ENCODE assay signal across 1 cellular context in the genomic region with DNA sequence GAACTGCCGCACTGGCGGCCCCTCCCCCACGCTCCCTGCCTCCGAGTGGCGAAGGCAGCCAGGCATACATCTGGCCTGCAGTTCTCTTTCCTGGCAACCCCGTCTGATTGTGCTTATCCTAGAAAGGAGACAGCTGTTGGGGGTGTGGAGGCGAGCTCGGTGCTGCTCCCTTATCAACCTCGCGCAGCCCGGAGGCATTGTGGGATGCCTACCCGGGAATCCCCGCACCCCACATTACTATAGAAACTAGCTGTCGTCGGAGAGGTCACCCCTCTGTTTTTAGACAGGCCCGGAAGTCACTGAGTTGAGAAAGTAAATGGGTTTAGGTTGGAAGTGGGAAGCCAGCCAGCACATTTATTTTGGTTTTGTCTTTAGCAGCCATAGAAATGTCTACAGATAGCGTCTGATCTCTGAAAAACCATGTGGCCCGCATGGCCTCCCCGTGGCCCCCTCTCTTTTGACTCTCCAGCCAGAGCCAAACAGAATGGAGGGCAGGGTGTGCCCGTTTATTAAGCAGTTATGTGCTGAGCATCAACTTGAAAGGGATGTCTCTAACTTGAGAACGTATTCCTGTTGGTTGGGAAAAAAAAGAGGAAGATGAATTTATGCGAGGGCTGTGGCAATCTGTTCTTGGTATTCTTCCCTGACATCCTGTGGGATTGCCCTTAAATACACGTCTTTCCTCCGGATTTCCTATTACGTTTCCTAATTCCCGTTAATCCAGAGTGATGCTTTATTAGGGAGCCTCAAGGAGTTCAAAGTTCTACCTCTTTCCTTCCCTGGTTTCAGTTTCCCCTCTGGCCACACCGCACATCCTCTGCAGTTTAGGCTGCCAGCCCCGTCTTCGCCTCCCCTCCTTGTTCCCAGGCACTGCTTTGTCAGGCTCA.
A peak's percentile ranks its signal among the peaks of the same experiment; 100 is the strongest.
TF ChIP-seq lines count a peak whose summit lies in the region.

No MANE protein-coding gene starts in this region.

TF ChIP-seq in K562, 482 proteins besides CTCF, POLR2A, EP300 and RAD21 (continues in another document):
- TF ChIP-seq, protein P1, sequence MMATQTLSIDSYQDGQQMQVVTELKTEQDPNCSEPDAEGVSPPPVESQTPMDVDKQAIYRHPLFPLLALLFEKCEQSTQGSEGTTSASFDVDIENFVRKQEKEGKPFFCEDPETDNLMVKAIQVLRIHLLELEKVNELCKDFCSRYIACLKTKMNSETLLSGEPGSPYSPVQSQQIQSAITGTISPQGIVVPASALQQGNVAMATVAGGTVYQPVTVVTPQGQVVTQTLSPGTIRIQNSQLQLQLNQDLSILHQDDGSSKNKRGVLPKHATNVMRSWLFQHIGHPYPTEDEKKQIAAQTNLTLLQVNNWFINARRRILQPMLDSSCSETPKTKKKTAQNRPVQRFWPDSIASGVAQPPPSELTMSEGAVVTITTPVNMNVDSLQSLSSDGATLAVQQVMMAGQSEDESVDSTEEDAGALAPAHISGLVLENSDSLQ (IDR thresholded peaks at IDR 0.05), result 0 out of 2 replicates have a peak, but pooled peaks have one; percentile 19
- TF ChIP-seq NR2C2 (CRISPR knock-in tag; IDR thresholded peaks at IDR 0.05) (no peak), NR2C2 (tag; IDR thresholded peaks at IDR 0.05) (peak; percentile 59; the same call in 1 of the 2 replicates), ZNF79 (CRISPR knock-in tag; IDR thresholded peaks at IDR 0.05; ENCODE audit: low read depth) (0 out of 2 replicates have a peak, but pooled peaks have one; percentile 25), RBM34 (IDR thresholded peaks at IDR 0.05; ENCODE audit: borderline replicate concordance, insufficient read depth, low read length) (no peak), ZNF584 (CRISPR knock-in tag; IDR thresholded peaks at IDR 0.05; ENCODE audit: low read depth) (peak; percentile 61; the same call in 1 of the 2 replicates), ZKSCAN3 (CRISPR knock-in tag; IDR thresholded peaks at IDR 0.05) (no peak), POLR2AphosphoS5 (IDR thresholded peaks at IDR 0.05; ENCODE audit: control insufficient read depth, insufficient read depth, low read depth, low read length) (peak; percentile 88), ZSCAN29 (IDR thresholded peaks at IDR 0.05) (no peak), SOX6 (IDR thresholded peaks at IDR 0.05) (peak; percentile 68), CBFA2T3 (IDR thresholded peaks at IDR 0.05) (peak; percentile 94), CTBP1 (IDR thresholded peaks at IDR 0.05; ENCODE audit: borderline replicate concordance) (peak; percentile 36; the same call in 1 of the 2 replicates), MEF2A (IDR thresholded peaks at IDR 0.05; ENCODE audit: control insufficient read depth, low read depth, low read length) (0 out of 2 replicates have a peak, but pooled peaks have one; percentile 27), ZNF75A (CRISPR knock-in tag; IDR thresholded peaks at IDR 0.05) (no peak), RBFOX2 (IDR thresholded peaks at IDR 0.05; ENCODE audit: low read depth, low read length) (peak; percentile 53), RNF2 (IDR thresholded peaks at IDR 0.05) (0 out of 2 replicates have a peak, but pooled peaks have one; percentile 51), RFX1 (IDR thresholded peaks at IDR 0.05) (peak; percentile 66), CHD2 (IDR thresholded peaks at IDR 0.05; ENCODE audit: low read depth, low read length) (peak; percentile 11; the same call in 1 of the 2 replicates), STAT5B (CRISPR knock-in tag; IDR thresholded peaks at IDR 0.05) (no peak), DPF2 (IDR thresholded peaks at IDR 0.05) (peak; percentile 72; the same call in 1 of the 2 replicates), ZNF121 (CRISPR knock-in tag; conservative IDR thresholded peaks at IDR 0.05) (no peak), ZNF174 (CRISPR knock-in tag; IDR thresholded peaks at IDR 0.05) (no peak), DACH1 (IDR thresholded peaks at IDR 0.05; ENCODE audit: partially characterized antibody) (peak; percentile 85), SMARCE1 (IDR thresholded peaks at IDR 0.05) (peak; percentile 52; the same call in 1 of the 2 replicates), FOSL1 (tag; conservative IDR thresholded peaks at IDR 0.05) (no peak), ARID2 (IDR thresholded peaks at IDR 0.05) (no peak), FOXJ2 (tag; IDR thresholded peaks at IDR 0.05) (peak; percentile 44; the same call in 1 of the 2 replicates), HDAC3 (IDR thresholded peaks at IDR 0.05; ENCODE audit: borderline replicate concordance, partially characterized antibody) (no peak), ARID1B (IDR thresholded peaks at IDR 0.05) (peak; percentile 82), SIN3B (IDR thresholded peaks at IDR 0.05; ENCODE audit: low read depth) (no peak), HIVEP1 (CRISPR knock-in tag; IDR thresholded peaks at IDR 0.05) (no peak), EP400 (IDR thresholded peaks at IDR 0.05) (peak; percentile 68), KDM1A (IDR thresholded peaks at IDR 0.05) (peak; percentile 35 to 51; a peak in 1 of 4 replicates), BRD9 (IDR thresholded peaks at IDR 0.05; ENCODE audit: low read depth, partially characterized antibody) (no peak)
- TF ChIP-seq, protein P2, sequence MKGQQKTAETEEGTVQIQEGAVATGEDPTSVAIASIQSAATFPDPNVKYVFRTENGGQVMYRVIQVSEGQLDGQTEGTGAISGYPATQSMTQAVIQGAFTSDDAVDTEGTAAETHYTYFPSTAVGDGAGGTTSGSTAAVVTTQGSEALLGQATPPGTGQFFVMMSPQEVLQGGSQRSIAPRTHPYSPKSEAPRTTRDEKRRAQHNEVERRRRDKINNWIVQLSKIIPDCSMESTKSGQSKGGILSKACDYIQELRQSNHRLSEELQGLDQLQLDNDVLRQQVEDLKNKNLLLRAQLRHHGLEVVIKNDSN (CRISPR knock-in tag; IDR thresholded peaks at IDR 0.05), result no peak
- TF ChIP-seq, protein P3, sequence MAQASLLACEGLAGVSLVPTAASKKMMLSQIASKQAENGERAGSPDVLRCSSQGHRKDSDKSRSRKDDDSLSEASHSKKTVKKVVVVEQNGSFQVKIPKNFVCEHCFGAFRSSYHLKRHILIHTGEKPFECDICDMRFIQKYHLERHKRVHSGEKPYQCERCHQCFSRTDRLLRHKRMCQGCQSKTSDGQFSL (CRISPR knock-in tag; IDR thresholded peaks at IDR 0.05), result peak; percentile 74
- TF ChIP-seq, protein P3 (tag; IDR thresholded peaks at IDR 0.05), result peak in 1 of 2 experiments; percentile 34; a peak in 1 of 4 replicates
- TF ChIP-seq, protein P4, sequence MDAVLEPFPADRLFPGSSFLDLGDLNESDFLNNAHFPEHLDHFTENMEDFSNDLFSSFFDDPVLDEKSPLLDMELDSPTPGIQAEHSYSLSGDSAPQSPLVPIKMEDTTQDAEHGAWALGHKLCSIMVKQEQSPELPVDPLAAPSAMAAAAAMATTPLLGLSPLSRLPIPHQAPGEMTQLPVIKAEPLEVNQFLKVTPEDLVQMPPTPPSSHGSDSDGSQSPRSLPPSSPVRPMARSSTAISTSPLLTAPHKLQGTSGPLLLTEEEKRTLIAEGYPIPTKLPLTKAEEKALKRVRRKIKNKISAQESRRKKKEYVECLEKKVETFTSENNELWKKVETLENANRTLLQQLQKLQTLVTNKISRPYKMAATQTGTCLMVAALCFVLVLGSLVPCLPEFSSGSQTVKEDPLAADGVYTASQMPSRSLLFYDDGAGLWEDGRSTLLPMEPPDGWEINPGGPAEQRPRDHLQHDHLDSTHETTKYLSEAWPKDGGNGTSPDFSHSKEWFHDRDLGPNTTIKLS (IDR thresholded peaks at IDR 0.05; ENCODE audit: borderline replicate concordance, low read depth), result no peak
- TF ChIP-seq, protein P5, sequence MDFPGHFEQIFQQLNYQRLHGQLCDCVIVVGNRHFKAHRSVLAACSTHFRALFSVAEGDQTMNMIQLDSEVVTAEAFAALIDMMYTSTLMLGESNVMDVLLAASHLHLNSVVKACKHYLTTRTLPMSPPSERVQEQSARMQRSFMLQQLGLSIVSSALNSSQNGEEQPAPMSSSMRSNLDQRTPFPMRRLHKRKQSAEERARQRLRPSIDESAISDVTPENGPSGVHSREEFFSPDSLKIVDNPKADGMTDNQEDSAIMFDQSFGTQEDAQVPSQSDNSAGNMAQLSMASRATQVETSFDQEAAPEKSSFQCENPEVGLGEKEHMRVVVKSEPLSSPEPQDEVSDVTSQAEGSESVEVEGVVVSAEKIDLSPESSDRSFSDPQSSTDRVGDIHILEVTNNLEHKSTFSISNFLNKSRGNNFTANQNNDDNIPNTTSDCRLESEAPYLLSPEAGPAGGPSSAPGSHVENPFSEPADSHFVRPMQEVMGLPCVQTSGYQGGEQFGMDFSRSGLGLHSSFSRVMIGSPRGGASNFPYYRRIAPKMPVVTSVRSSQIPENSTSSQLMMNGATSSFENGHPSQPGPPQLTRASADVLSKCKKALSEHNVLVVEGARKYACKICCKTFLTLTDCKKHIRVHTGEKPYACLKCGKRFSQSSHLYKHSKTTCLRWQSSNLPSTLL (IDR thresholded peaks at IDR 0.05), result no peak
- TF ChIP-seq, protein P6, sequence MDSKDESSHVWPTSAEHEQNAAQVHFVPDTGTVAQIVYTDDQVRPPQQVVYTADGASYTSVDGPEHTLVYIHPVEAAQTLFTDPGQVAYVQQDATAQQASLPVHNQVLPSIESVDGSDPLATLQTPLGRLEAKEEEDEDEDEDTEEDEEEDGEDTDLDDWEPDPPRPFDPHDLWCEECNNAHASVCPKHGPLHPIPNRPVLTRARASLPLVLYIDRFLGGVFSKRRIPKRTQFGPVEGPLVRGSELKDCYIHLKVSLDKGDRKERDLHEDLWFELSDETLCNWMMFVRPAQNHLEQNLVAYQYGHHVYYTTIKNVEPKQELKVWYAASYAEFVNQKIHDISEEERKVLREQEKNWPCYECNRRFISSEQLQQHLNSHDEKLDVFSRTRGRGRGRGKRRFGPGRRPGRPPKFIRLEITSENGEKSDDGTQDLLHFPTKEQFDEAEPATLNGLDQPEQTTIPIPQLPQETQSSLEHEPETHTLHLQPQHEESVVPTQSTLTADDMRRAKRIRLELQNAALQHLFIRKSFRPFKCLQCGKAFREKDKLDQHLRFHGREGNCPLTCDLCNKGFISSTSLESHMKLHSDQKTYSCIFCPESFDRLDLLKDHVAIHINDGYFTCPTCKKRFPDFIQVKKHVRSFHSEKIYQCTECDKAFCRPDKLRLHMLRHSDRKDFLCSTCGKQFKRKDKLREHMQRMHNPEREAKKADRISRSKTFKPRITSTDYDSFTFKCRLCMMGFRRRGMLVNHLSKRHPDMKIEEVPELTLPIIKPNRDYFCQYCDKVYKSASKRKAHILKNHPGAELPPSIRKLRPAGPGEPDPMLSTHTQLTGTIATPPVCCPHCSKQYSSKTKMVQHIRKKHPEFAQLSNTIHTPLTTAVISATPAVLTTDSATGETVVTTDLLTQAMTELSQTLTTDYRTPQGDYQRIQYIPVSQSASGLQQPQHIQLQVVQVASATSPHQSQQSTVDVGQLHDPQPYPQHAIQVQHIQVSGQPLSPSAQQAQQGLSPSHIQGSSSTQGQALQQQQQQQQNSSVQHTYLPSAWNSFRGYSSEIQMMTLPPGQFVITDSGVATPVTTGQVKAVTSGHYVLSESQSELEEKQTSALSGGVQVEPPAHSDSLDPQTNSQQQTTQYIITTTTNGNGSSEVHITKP (IDR thresholded peaks at IDR 0.05; ENCODE audit: partially characterized antibody), result peak; percentile 60
- TF ChIP-seq, protein P7, sequence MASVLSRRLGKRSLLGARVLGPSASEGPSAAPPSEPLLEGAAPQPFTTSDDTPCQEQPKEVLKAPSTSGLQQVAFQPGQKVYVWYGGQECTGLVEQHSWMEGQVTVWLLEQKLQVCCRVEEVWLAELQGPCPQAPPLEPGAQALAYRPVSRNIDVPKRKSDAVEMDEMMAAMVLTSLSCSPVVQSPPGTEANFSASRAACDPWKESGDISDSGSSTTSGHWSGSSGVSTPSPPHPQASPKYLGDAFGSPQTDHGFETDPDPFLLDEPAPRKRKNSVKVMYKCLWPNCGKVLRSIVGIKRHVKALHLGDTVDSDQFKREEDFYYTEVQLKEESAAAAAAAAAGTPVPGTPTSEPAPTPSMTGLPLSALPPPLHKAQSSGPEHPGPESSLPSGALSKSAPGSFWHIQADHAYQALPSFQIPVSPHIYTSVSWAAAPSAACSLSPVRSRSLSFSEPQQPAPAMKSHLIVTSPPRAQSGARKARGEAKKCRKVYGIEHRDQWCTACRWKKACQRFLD (CRISPR knock-in tag; IDR thresholded peaks at IDR 0.05), result peak; percentile 89
- TF ChIP-seq, protein P8, sequence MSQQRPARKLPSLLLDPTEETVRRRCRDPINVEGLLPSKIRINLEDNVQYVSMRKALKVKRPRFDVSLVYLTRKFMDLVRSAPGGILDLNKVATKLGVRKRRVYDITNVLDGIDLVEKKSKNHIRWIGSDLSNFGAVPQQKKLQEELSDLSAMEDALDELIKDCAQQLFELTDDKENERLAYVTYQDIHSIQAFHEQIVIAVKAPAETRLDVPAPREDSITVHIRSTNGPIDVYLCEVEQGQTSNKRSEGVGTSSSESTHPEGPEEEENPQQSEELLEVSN (IDR thresholded peaks at IDR 0.05; ENCODE audit: borderline replicate concordance in 1 of 2, extremely low read depth in 1 of 2, insufficient read depth in 1 of 2, insufficient read length in 1 of 2, low read depth in 1 of 2, low read length in 1 of 2, poor library complexity in 1 of 2, severe bottlenecking in 1 of 2), result peak; percentile 41 to 43
- TF ChIP-seq, protein P9, sequence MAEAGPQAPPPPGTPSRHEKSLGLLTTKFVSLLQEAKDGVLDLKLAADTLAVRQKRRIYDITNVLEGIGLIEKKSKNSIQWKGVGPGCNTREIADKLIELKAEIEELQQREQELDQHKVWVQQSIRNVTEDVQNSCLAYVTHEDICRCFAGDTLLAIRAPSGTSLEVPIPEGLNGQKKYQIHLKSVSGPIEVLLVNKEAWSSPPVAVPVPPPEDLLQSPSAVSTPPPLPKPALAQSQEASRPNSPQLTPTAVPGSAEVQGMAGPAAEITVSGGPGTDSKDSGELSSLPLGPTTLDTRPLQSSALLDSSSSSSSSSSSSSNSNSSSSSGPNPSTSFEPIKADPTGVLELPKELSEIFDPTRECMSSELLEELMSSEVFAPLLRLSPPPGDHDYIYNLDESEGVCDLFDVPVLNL (CRISPR knock-in tag; IDR thresholded peaks at IDR 0.05; ENCODE audit: low read depth), result no peak
- TF ChIP-seq, protein P10, sequence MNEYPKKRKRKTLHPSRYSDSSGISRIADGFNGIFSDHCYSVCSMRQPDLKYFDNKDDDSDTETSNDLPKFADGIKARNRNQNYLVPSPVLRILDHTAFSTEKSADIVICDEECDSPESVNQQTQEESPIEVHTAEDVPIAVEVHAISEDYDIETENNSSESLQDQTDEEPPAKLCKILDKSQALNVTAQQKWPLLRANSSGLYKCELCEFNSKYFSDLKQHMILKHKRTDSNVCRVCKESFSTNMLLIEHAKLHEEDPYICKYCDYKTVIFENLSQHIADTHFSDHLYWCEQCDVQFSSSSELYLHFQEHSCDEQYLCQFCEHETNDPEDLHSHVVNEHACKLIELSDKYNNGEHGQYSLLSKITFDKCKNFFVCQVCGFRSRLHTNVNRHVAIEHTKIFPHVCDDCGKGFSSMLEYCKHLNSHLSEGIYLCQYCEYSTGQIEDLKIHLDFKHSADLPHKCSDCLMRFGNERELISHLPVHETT (CRISPR knock-in tag; conservative IDR thresholded peaks at IDR 0.05 in 1 of 2, IDR thresholded peaks at IDR 0.05 in 1 of 2), result peak in 1 of 2 experiments; percentile 69; a peak in 1 of 4 replicates
- TF ChIP-seq, protein P11, sequence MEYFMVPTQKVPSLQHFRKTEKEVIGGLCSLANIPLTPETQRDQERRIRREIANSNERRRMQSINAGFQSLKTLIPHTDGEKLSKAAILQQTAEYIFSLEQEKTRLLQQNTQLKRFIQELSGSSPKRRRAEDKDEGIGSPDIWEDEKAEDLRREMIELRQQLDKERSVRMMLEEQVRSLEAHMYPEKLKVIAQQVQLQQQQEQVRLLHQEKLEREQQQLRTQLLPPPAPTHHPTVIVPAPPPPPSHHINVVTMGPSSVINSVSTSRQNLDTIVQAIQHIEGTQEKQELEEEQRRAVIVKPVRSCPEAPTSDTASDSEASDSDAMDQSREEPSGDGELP (CRISPR knock-in tag; IDR thresholded peaks at IDR 0.05; ENCODE audit: borderline replicate concordance), result peak; percentile 99
